ENCODE assay signal across 17 cellular contexts in the genomic region with DNA sequence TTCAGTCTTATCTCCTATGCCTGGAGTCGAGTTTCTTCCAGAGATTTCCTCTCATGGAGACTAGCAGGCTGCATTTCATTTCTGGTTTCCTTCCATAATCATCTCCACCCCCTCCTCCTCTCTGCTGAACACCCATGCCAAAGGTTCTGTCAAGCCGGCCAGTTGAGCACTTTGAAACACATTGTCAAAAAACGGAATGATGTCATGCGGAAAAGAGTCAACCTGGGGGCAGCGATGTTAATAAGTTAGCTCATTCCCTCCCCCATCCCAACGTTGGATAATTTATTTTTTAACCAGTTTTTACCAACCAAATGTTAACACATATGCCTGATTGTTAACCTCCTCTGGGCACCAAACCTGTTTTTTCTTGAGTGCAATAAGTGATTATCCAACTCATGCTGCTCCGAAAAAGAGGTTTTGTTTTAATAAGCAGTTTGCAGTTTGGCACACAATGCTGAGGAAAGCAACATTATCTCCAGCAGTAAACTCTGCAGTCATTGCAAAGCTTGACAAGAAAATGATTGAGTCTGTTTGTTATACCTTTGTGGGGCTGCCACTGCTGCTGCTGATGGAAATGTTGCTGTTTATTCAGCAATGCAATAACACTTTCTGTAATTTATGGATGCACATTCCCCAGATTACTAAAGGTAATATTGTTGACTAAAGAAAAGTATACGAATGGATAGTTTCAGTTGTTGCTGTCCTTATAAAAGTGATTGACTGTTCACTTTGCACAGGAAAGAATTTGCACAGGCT.
DNase-seq lines count a peak whose midpoint lies in the region; ATAC-seq and TF ChIP-seq lines count a peak whose summit lies in the region.
"Had no signal": no experiment of that assay in that cellular context is flagged by ENCODE, and none has a peak within 500 bp of the region (broad histone marks: within the 10 kb centered on the region; RNA-seq: fewer than 3 reads in every experiment).

No MANE protein-coding gene starts in this region.

- H3K4me1 ChIP-seq in left ventricle myocardium inferior (peaks cover 3% of the 10 kb centered on the region), mesodermal cell (ENCODE audit: control insufficient read depth, insufficient read depth, low read length, poor library complexity, severe bottlenecking) (peaks cover 8% of the 10 kb centered on the region), upper lobe of right lung (no peaks in the 10 kb centered on the region)
- H3K4me1 ChIP-seq: SJCRH30, vagina had no signal

- peak overlapping the region; percentile 67 for H3K27ac ChIP-seq in left ventricle myocardium inferior (replicated peaks)
- H3K27ac ChIP-seq in mesodermal cell (ENCODE audit: low read depth, low read length, severe bottlenecking) = peak overlapping the region; percentile 25
- no peak overlapping the region for H3K27ac ChIP-seq in upper lobe of right lung
- H3K27ac ChIP-seq: SJCRH30, vagina, VCaP had no signal

- TF ChIP-seq CTCF in left ventricle myocardium inferior (IDR thresholded peaks at IDR 0.05; ENCODE audit: borderline replicate concordance) (no peak), upper lobe of right lung (IDR thresholded peaks at IDR 0.05) (no peak)

- no peak for DNase-seq in Right ventricle myocardium superior
- no peak for DNase-seq in cardiac septum (ENCODE audit: low spot score)
- DNase-seq in left ventricle myocardium inferior = no peak
- no peak for DNase-seq in upper lobe of right lung
- DNase-seq in middle frontal gyrus (ENCODE audit: extremely low spot score, low spot score) = no peak
- no peak for DNase-seq in DMS 273 (lab: John Stamatoyannopoulos, UW; ENCODE audit: unreplicated experiment)
- DNase-seq in NCI-H1694 (lab: John Stamatoyannopoulos, UW) = no peak
- DNase-seq: activated naive CD4-positive, alpha-beta T cell; foreskin fibroblast; left colon; NCI-H1930; NCI-H526; OCI-M1 had no signal

- ATAC-seq in Right ventricle myocardium superior (ENCODE audit: poor library complexity) (peak; percentile 27), upper lobe of right lung (no peak)
- ATAC-seq: left colon had no signal

- H3K36me3 ChIP-seq in left ventricle myocardium inferior (no peaks in the 10 kb centered on the region), mesodermal cell (ENCODE audit: control insufficient read depth, insufficient read depth, low read length) (no peaks in the 10 kb centered on the region), upper lobe of right lung (no peaks in the 10 kb centered on the region)
- H3K36me3 ChIP-seq: SJCRH30, vagina had no signal

- intact Hi-C loops in Right ventricle myocardium superior (cut with DNase I) (no loop called here), cardiac septum (cut with DNase I) (loop anchor here (10.0 kb wide), 1 partner anchor 188 kb away; the partner anchor contains the start of gene ZNF503), left ventricle myocardium inferior (cut with micrococcal nuclease) (no loop called here), upper lobe of right lung (cut with DNase I) (no loop called here)

- WGBS in mesodermal cell (ENCODE audit: insufficient coverage in 2 of 2), 2 experiments = 85 to 87% methylated on average over 7 of the region's 8 CpGs

- peak overlapping the region; percentile 60 for H3K4me3 ChIP-seq in left ventricle myocardium inferior
- H3K4me3 ChIP-seq in mesodermal cell (ENCODE audit: extremely low read depth, insufficient read depth, low read length, poor library complexity, severe bottlenecking) = no peak overlapping the region
- H3K4me3 ChIP-seq in upper lobe of right lung = peak overlapping the region; percentile 19
- H3K4me3 ChIP-seq: SJCRH30 had no signal

- H3K9me3 ChIP-seq in left ventricle myocardium inferior (replicated peaks) (no peaks in the 10 kb centered on the region), mesodermal cell (ENCODE audit: control insufficient read depth, low read length) (no peaks in the 10 kb centered on the region), upper lobe of right lung (no peaks in the 10 kb centered on the region)
- H3K9me3 ChIP-seq: SJCRH30, vagina had no signal

- H3K27me3 ChIP-seq in left ventricle myocardium inferior (ENCODE audit: low read depth) (no peaks in the 10 kb centered on the region), upper lobe of right lung (no peaks in the 10 kb centered on the region)
- H3K27me3 ChIP-seq: SJCRH30, vagina had no signal
